Comparison of ENCODE assay signal across 8 cellular contexts in the genomic region with DNA sequence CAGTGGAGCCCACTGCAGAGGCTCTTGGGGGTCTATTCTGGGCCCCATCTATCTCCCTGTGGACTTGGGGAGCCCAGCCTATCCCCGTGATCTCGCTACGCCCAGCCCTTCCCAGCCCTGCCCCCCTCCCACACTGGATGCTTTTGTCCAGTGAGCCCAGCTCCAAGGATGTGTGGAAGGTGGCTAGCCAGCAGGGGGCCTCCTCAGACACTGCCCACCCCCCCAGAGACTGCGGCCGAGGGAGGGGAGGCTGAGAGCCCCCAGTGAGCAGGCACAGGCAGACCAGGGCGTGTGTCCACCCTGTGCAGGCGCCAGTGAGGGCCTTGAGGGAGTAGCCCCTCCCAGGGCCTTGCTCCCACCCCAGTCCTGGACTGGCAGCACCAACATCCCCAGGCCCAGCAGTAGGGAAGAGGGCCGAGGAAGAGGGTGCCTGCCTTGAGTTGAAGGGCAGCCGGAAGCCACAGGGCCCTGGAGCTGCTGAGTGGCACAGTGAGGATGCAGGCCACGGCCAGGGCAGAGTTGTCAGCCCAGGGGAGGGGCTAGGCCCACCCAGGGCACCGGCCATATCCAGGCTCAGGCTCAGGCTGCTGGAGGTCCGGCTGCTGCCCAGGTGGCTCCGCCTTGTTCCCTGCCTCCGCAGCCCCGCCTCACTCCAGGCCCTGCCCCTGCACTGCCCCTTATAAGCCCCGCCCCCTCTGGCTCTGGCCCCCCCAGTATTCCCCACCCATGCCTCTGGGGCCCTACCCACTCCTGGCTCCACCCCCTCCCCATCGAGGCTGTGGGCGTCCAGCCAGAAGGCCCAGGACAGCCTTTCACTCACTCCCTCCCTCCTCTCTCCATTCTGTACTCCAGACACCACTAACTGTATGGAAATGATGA. TPM values are rescaled to one million over a fixed set of nuclear protein-coding genes. Genes with fewer than 3 reads are reported as not detected.
DNase-seq lines count a peak whose midpoint lies in the region; ATAC-seq and TF ChIP-seq lines count a peak whose summit lies in the region.

No MANE protein-coding gene starts in this region.

- H3K4me3 ChIP-seq in DOHH2 (ENCODE audit: low read length) (no peak overlapping the region), epithelial cell of esophagus (ENCODE audit: low read length) (no peak overlapping the region), neural progenitor cell (no peak overlapping the region), trophoblast cell (ENCODE audit: low read depth, low read length) (no peak overlapping the region)

- H3K27ac ChIP-seq in DOHH2 (ENCODE audit: low read depth, low read length) = no peak overlapping the region
- H3K27ac ChIP-seq in neural progenitor cell = no peak overlapping the region
- no peak overlapping the region for H3K27ac ChIP-seq in trophoblast cell (ENCODE audit: low read depth, low read length)

- no peak overlapping the region for H3K4ac ChIP-seq in trophoblast cell (ENCODE audit: low read depth, low read length)

- H3K4me3 Mint-ChIP-seq in neural progenitor cell = no peak overlapping the region

- no peaks in the 10 kb centered on the region for H3K9me3 ChIP-seq in DOHH2 (ENCODE audit: control insufficient read depth, insufficient read depth, low read length)
- no peaks in the 10 kb centered on the region for H3K9me3 ChIP-seq in neural progenitor cell (ENCODE audit: low read depth)
- H3K9me3 ChIP-seq in trophoblast cell (ENCODE audit: insufficient read depth, low read depth, low read length) = no peaks in the 10 kb centered on the region

- H3K27ac Mint-ChIP-seq in neural progenitor cell = no peak overlapping the region

- H3K23ac ChIP-seq in trophoblast cell (ENCODE audit: low read length) = no peak overlapping the region

- peaks cover 4% of the 10 kb centered on the region for H3K27me3 Mint-ChIP-seq in neural progenitor cell (ENCODE audit: insufficient read depth, low read depth)

- no peak overlapping the region for H2AFZ ChIP-seq in neural progenitor cell (replicated peaks)
- no peak overlapping the region for H2AFZ ChIP-seq in trophoblast cell (ENCODE audit: insufficient read depth, low read length, poor library complexity)

- no CpG with 5 or more reads among the region's 18 CpGs for WGBS in trophoblast cell (ENCODE audit: extremely low coverage, insufficient coverage, insufficient read length)

- no peaks in the 10 kb centered on the region for H3K79me2 ChIP-seq in DOHH2 (ENCODE audit: control insufficient read depth, low read length)
- H3K79me2 ChIP-seq in neural progenitor cell (ENCODE audit: low read depth) = no peaks in the 10 kb centered on the region
- H3K79me2 ChIP-seq in trophoblast cell (ENCODE audit: control insufficient read depth, insufficient read depth, low read length, poor library complexity) = no peaks in the 10 kb centered on the region

- H2BK12ac ChIP-seq in trophoblast cell (ENCODE audit: low read length) = no peak overlapping the region

- H3K14ac ChIP-seq in trophoblast cell (ENCODE audit: low read length) = no peak overlapping the region

- H3K27me3 ChIP-seq in DOHH2 (ENCODE audit: control insufficient read depth, low read length) = no peaks in the 10 kb centered on the region
- no peaks in the 10 kb centered on the region for H3K27me3 ChIP-seq in neural progenitor cell
- H3K27me3 ChIP-seq in trophoblast cell (ENCODE audit: insufficient read depth, low read length) = no peaks in the 10 kb centered on the region

- no peak overlapping the region for H4K91ac ChIP-seq in trophoblast cell (ENCODE audit: low read depth, low read length)

- no peaks in the 10 kb centered on the region for H3K9me3 Mint-ChIP-seq in neural progenitor cell

- H3K36me3 Mint-ChIP-seq in neural progenitor cell = peaks cover 2% of the 10 kb centered on the region

- no peak for ATAC-seq in GM18870 (IDR thresholded peaks at IDR 0.05; ENCODE audit: unreplicated experiment)
- no peak for ATAC-seq in GM21786 (IDR thresholded peaks at IDR 0.05; ENCODE audit: unreplicated experiment)
- no peak for ATAC-seq in HG03039 (IDR thresholded peaks at IDR 0.05; ENCODE audit: unreplicated experiment)

- H3K36me3 ChIP-seq in DOHH2 (ENCODE audit: control insufficient read depth, low read length) (no peaks in the 10 kb centered on the region), neural progenitor cell (no peaks in the 10 kb centered on the region), trophoblast cell (ENCODE audit: control insufficient read depth in 1 of 2, insufficient read depth in 2 of 2, low read length in 2 of 2) (no peaks in the 10 kb centered on the region)

- no peaks in the 10 kb centered on the region for H4K20me1 ChIP-seq in DOHH2 (ENCODE audit: control insufficient read depth, insufficient read depth, low read depth, low read length)
- H4K20me1 ChIP-seq in neural progenitor cell (ENCODE audit: low read depth) = peaks cover 7% of the 10 kb centered on the region

- no peaks in the 10 kb centered on the region for H3K4me1 ChIP-seq in DOHH2 (ENCODE audit: control insufficient read depth, low read length)
- peaks cover 10% of the 10 kb centered on the region for H3K4me1 ChIP-seq in neural progenitor cell
- no peaks in the 10 kb centered on the region for H3K4me1 ChIP-seq in trophoblast cell (ENCODE audit: control insufficient read depth in 1 of 2, insufficient read depth in 2 of 2, low read length in 2 of 2)

- H3K18ac ChIP-seq in trophoblast cell (ENCODE audit: low read length) = no peak overlapping the region

- peaks cover 12% of the 10 kb centered on the region for H3K4me1 Mint-ChIP-seq in neural progenitor cell

- TF ChIP-seq CTCF in DOHH2 (IDR thresholded peaks at IDR 0.05; ENCODE audit: low read depth, low read length, poor library complexity, severe bottlenecking) = peak; percentile 44
- TF ChIP-seq CTCF in epithelial cell of esophagus (IDR thresholded peaks at IDR 0.05; ENCODE audit: insufficient read depth, low read depth, low read length, missing control alignments) = peak; percentile 15
- TF ChIP-seq CTCF in neural progenitor cell (IDR thresholded peaks at IDR 0.05) = peak; percentile 26

- no peaks in the 10 kb centered on the region for H3F3A ChIP-seq in DOHH2 (ENCODE audit: control insufficient read depth, insufficient read depth)
- no peaks in the 10 kb centered on the region for H3F3A ChIP-seq in neural progenitor cell (ENCODE audit: low read depth)

- no peak overlapping the region for H3K4me2 ChIP-seq in DOHH2 (ENCODE audit: low read length)
- no peak overlapping the region for H3K4me2 ChIP-seq in neural progenitor cell
- H3K4me2 ChIP-seq in trophoblast cell (ENCODE audit: low read length) = no peak overlapping the region

- DNase-seq in NCI-H226 (peak; percentile 42), epithelial cell of esophagus (ENCODE audit: low read depth) (peak; percentile 28), neural progenitor cell (ENCODE audit: low spot score) (peak; percentile 70), trophoblast cell (no peak)

- H2BK120ac ChIP-seq in trophoblast cell (ENCODE audit: insufficient read depth, low read length, poor library complexity) = no peak overlapping the region

- H3K9me2 ChIP-seq in DOHH2 (replicated peaks; ENCODE audit: control insufficient read depth, low read length) = no peaks in the 10 kb centered on the region

- H2BK5ac ChIP-seq in trophoblast cell (ENCODE audit: low read depth, low read length, poor library complexity) = no peak overlapping the region

- no peak overlapping the region for H2AK5ac ChIP-seq in trophoblast cell (ENCODE audit: low read length)

- no peak overlapping the region for H4K8ac ChIP-seq in trophoblast cell (ENCODE audit: low read depth, low read length)

- no peak overlapping the region for H3K9ac ChIP-seq in neural progenitor cell
- no peak overlapping the region for H3K9ac ChIP-seq in trophoblast cell (ENCODE audit: low read length)

- no peaks in the 10 kb centered on the region for H3K79me1 ChIP-seq in trophoblast cell (ENCODE audit: low read length)

- no peak overlapping the region for H4K12ac ChIP-seq in trophoblast cell (ENCODE audit: low read depth, low read length)

RNA-seq across cellular contexts. Expression of a gene that starts 28.0 kb away (rescaled TPM):
- total RNA-seq in neural progenitor cell (ENCODE audit: low replicate concordance) = 8.0 and 17.6 TPM in 2 replicates
- 17.4 and 19.5 TPM in 2 replicates for polyA plus RNA-seq in trophoblast cell (2013)

Comparison
In these comparisons a context has a peak if more than half of its experiments do, and no peak if none do; other contexts are left out.
1. DNase-seq: peak in NCI-H226 (single experiment), epithelial cell of esophagus (single experiment) and neural progenitor cell (single experiment); none in trophoblast cell (0 of 2).
2. Peak in every context shown above with its lines, with median percentiles within 50 percentile points of each other: CTCF ChIP-seq.